In the genomic region with DNA sequence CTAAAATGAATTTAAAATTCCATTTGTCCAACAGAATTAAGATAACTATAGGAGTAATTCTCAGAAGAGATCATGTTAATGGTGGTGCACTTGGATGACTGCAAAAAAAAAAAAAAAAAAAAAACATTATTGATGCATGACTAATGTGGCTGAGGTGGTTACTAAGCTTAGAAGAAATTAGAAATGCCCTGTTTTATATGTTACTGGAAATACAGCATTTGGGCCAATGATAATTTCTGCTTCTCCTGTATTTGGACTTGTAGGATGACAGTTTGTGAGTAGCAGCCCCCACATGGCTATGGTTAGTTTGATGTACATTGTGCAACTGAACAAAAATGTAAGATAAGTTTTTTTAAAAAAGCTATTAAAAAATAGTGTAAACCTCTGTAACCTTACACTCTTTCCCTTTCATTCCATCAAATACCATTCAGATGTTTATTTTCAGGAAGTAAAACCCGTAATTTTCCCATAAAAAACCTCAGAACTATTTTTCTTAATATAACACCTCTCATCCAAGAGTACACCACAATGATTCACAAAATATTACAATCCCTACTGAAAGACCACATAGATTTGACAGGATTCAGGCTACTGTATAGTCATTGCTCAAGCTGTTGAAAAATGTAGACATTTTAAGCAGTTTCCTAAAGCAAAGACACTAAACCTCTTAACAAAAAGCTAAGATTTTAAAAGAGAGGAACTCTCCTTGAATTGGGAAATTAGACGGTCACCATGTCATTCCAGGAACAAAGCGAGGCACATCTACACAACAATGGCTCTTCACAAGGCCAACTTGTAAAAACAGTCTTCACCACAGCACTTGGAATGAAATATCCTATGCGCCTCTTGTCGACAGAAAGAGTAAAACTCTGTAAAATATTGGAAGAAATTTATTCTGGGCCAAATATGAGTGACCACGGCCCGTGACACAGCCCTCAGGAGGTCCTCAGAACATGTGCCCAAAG, we compare ENCODE assay signal across 1 cellular context.
TF ChIP-seq lines count a peak whose summit lies in the region.

No MANE protein-coding gene starts in this region.

TF ChIP-seq in H1, 55 proteins besides CTCF, POLR2A, EP300 and RAD21:
- TF ChIP-seq CEBPB (IDR thresholded peaks at IDR 0.05; ENCODE audit: low read depth, low read length) (0 out of 2 replicates have a peak, but pooled peaks have one; percentile 9), ATF3 (IDR thresholded peaks at IDR 0.05; ENCODE audit: insufficient read depth, low read depth, low read length) (no peak), POU5F1 (IDR thresholded peaks at IDR 0.05; ENCODE audit: low read depth, low read length) (peak; percentile 37; the same call in 1 of the 2 replicates)
